Comparison of ENCODE assay signal across 20 cellular contexts in genomic region chr9:104269996-104270963, GRCh38.
DNase-seq lines count a peak whose midpoint lies in the region; ATAC-seq and TF ChIP-seq lines count a peak whose summit lies in the region.
"Had no signal": no experiment of that assay in that cellular context is flagged by ENCODE, and none has a peak within 500 bp of the region (broad histone marks: within the 10 kb centered on the region; RNA-seq: fewer than 3 reads in every experiment).

No MANE protein-coding gene starts in this region.

- no peak overlapping the region for H2AFZ ChIP-seq in hepatocyte

- TF ChIP-seq POLR2A in right lobe of liver (IDR thresholded peaks at IDR 0.05): no peak

- ATAC-seq in right lobe of liver (peak; percentile 95 to 98 (median 96)), aorta (ENCODE audit: low FRiP score) (peak; percentile 64), GM21825 (IDR thresholded peaks at IDR 0.05; ENCODE audit: unreplicated experiment) (no peak), GM21723 (IDR thresholded peaks at IDR 0.05; ENCODE audit: unreplicated experiment) (no peak)
- no peak for ATAC-seq in CD8-positive, alpha-beta T cell
- ATAC-seq: GM12878, K562 had no signal

- H3K4me2 ChIP-seq in hepatocyte: peak overlapping the region; percentile 28

- H4K20me1 ChIP-seq in hepatocyte (ENCODE audit: insufficient read depth, poor library complexity, severe bottlenecking): no peaks in the 10 kb centered on the region

- no peaks in the 10 kb centered on the region for H3K4me1 Mint-ChIP-seq in CD8-positive, alpha-beta T cell (ENCODE audit: low read depth)

- CTCF ChIA-PET in CD8-positive, alpha-beta T cell (lab: Charles Lee): interaction anchor here (1.1 kb wide), 1 partner anchor 10 kb away, joined by 3 read pairs; no protein-coding TSS in a partner anchor

- no peak overlapping the region for H3K27ac Mint-ChIP-seq in CD8-positive, alpha-beta T cell
- H3K27ac Mint-ChIP-seq: CD4-positive, alpha-beta T cell had no signal

- 73% methylated on average over 4 of the region's 4 CpGs for WGBS in hepatocyte (ENCODE audit: low lambda C conversion rate, missing lambda C conversion rate)
- WGBS in right lobe of liver (ENCODE audit: insufficient coverage, low coverage, low lambda C conversion rate, missing lambda C conversion rate): 20% methylated on average over 4 of the region's 4 CpGs
- 18 to 22% methylated on average over 4 of the region's 4 CpGs for WGBS in aorta, 2 donors

- H3K36me3 ChIP-seq in hepatocyte (replicated peaks; ENCODE audit: insufficient read depth, low read depth): no peaks in the 10 kb centered on the region
- H3K36me3 ChIP-seq in right lobe of liver: no peaks in the 10 kb centered on the region
- no peaks in the 10 kb centered on the region for H3K36me3 ChIP-seq in aorta (ENCODE audit: control insufficient read depth in 1 of 2, insufficient read depth in 2 of 2, low read length in 1 of 2)
- H3K36me3 ChIP-seq in CD8-positive, alpha-beta T cell (ENCODE audit: insufficient read depth, low read length): no peaks in the 10 kb centered on the region
- H3K36me3 ChIP-seq: BE2C, SJCRH30 had no signal

- H3K27ac ChIP-seq in hepatocyte: peak overlapping the region; percentile 47
- peak overlapping the region; percentile 23 to 68 (median 50) for H3K27ac ChIP-seq in right lobe of liver
- peak overlapping the region; percentile 28 to 29 for H3K27ac ChIP-seq in aorta (ENCODE audit: low read depth in 1 of 2, low read length in 2 of 2)
- no peak overlapping the region for H3K27ac ChIP-seq in CD8-positive, alpha-beta T cell (ENCODE audit: low read depth, low read length)
- H3K27ac ChIP-seq: SJCRH30 had no signal

- POLR2A ChIA-PET in CD8-positive, alpha-beta T cell (lab: Charles Lee): no interaction called here

- peaks cover 4% of the 10 kb centered on the region for H3K9me3 Mint-ChIP-seq in CD8-positive, alpha-beta T cell

- H3K27me3 ChIP-seq in hepatocyte (no peaks in the 10 kb centered on the region), right lobe of liver (no peaks in the 10 kb centered on the region), aorta (ENCODE audit: control insufficient read depth in 1 of 2, insufficient read depth in 2 of 2, low read length in 1 of 2) (no peaks in the 10 kb centered on the region)
- H3K27me3 ChIP-seq in CD8-positive, alpha-beta T cell (ENCODE audit: insufficient read depth, low read length): no peaks in the 10 kb centered on the region
- H3K27me3 ChIP-seq: BE2C, SJCRH30 had no signal

- no peaks in the 10 kb centered on the region for H3K36me3 Mint-ChIP-seq in CD8-positive, alpha-beta T cell

- TF ChIP-seq CTCF in hepatocyte (IDR thresholded peaks at IDR 0.05; ENCODE audit: poor library complexity): no peak
- no peak for TF ChIP-seq CTCF in right lobe of liver (IDR thresholded peaks at IDR 0.05)
- TF ChIP-seq CTCF in CD8-positive, alpha-beta T cell (IDR thresholded peaks at IDR 0.05): no peak

- intact Hi-C loops in right lobe of liver (cut with DNase I): no loop called here
- intact Hi-C loops in aorta (cut with DNase I): loop anchor here in 1 of 2 donors (10.0 kb wide), 1 partner anchor 175 kb away; the partner anchor contains the start of gene SMC2
- intact Hi-C loops in CD8-positive, alpha-beta T cell (cut with DNase I, micrococcal nuclease): no loop called here

- peaks cover 8% of the 10 kb centered on the region for H3K4me1 ChIP-seq in hepatocyte (ENCODE audit: insufficient read depth)
- peaks cover 0 to 25% (median 6%) of the 10 kb centered on the region in 4 donors for H3K4me1 ChIP-seq in right lobe of liver
- H3K4me1 ChIP-seq in aorta (ENCODE audit: control insufficient read depth in 1 of 2, insufficient read depth in 2 of 2, low read length in 2 of 2): peaks cover 0 to 8% of the 10 kb centered on the region in 2 donors
- H3K4me1 ChIP-seq in CD8-positive, alpha-beta T cell (ENCODE audit: insufficient read depth, low read length): no peaks in the 10 kb centered on the region
- H3K4me1 ChIP-seq: BE2C, SJCRH30 had no signal

- DNase-seq in HuH-7 (ENCODE audit: low spot score) (peak; percentile 50), hepatocyte (ENCODE audit: low spot score) (peak; percentile 11), right lobe of liver (peak in 1 of 3 donors; percentile 42), aorta (no peak)
- DNase-seq in CD8-positive, alpha-beta T cell: no peak
- DNase-seq: BE2C; CD4-positive, alpha-beta T cell; DND-41; H7; MV-4-11; NCI-H1417; NCI-H187 treated with DMSO at 0.1 percent for 48 hours; NCI-H69; NK-92 treated with Interleukin-12 subunit alpha and Interleukin-12 subunit beta, amount 100 ng/mL, for 24 hours; RPMI8226; SJCRH30 had no signal

- H3K9me3 ChIP-seq in hepatocyte (ENCODE audit: low read depth) (no peaks in the 10 kb centered on the region), right lobe of liver (no peaks in the 10 kb centered on the region), aorta (ENCODE audit: control insufficient read depth, low read length) (no peaks in the 10 kb centered on the region)
- no peaks in the 10 kb centered on the region for H3K9me3 ChIP-seq in CD8-positive, alpha-beta T cell (ENCODE audit: low read length)
- H3K9me3 ChIP-seq: BE2C, SJCRH30 had no signal

- no peaks in the 10 kb centered on the region for H3K9me2 ChIP-seq in hepatocyte (replicated peaks; ENCODE audit: insufficient read depth)

- no peak overlapping the region for H3K4me3 ChIP-seq in hepatocyte
- H3K4me3 ChIP-seq in right lobe of liver: no peak overlapping the region
- no peak overlapping the region for H3K4me3 ChIP-seq in aorta (ENCODE audit: low read length in 2 of 2)
- H3K4me3 ChIP-seq in CD8-positive, alpha-beta T cell (ENCODE audit: low read depth, low read length): no peak overlapping the region
- H3K4me3 ChIP-seq: GM12878, K562, SJCRH30 had no signal

- H3K4me3 Mint-ChIP-seq in CD8-positive, alpha-beta T cell: no peak overlapping the region
- H3K4me3 Mint-ChIP-seq: CD4-positive, alpha-beta T cell had no signal

- no peaks in the 10 kb centered on the region for H3K27me3 Mint-ChIP-seq in CD8-positive, alpha-beta T cell (ENCODE audit: low read depth)
- H3K27me3 Mint-ChIP-seq: CD4-positive, alpha-beta T cell had no signal

- no peaks in the 10 kb centered on the region for H3K79me2 ChIP-seq in hepatocyte

Comparison
In these comparisons a context has a peak if more than half of its experiments do, and no peak if none do; other contexts are left out.
1. DNase-seq: peak in HuH-7 (single experiment) and hepatocyte (single experiment); none in aorta (0 of 2) and CD8-positive, alpha-beta T cell (0 of 7).
2. ATAC-seq: peak in right lobe of liver (4 of 4) and aorta (single experiment); none in CD8-positive, alpha-beta T cell (single experiment), GM21825 (single experiment) and GM21723 (single experiment).